In the genomic region with DNA sequence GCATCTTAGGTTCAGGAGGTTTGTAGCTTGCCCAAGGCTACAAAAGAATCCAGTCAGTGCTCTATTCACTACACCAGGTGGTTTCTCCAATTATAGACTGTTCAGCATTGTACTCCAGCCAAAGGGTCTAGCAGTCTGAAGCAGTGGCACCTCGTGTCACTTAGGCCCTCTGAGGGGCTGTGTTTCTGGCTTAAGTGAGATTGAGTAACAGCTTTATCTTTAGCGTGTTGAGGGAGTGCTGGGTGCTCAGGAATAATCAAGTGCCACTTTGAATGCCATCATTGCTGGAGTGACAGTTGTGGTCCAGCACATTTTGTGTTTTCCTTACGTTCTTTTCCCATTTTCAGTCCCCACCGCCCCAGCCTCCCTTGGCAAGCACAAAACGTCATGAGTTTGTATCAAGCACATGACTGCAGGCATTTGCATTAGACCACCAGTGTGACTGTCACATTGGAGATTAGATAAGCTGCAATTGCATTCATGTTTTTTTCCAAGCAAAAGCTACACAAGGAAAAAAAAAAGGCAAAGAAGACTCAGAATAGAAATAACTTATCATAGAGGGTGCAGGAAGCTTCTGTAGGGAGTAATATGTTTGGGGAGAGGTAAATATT, we compare ENCODE assay signal across 1 cellular context.
TF ChIP-seq lines count a peak whose summit lies in the region.

No MANE protein-coding gene starts in this region.

TF ChIP-seq in HepG2, 621 proteins besides CTCF, POLR2A, EP300 and RAD21:
- TF ChIP-seq, protein P1, sequence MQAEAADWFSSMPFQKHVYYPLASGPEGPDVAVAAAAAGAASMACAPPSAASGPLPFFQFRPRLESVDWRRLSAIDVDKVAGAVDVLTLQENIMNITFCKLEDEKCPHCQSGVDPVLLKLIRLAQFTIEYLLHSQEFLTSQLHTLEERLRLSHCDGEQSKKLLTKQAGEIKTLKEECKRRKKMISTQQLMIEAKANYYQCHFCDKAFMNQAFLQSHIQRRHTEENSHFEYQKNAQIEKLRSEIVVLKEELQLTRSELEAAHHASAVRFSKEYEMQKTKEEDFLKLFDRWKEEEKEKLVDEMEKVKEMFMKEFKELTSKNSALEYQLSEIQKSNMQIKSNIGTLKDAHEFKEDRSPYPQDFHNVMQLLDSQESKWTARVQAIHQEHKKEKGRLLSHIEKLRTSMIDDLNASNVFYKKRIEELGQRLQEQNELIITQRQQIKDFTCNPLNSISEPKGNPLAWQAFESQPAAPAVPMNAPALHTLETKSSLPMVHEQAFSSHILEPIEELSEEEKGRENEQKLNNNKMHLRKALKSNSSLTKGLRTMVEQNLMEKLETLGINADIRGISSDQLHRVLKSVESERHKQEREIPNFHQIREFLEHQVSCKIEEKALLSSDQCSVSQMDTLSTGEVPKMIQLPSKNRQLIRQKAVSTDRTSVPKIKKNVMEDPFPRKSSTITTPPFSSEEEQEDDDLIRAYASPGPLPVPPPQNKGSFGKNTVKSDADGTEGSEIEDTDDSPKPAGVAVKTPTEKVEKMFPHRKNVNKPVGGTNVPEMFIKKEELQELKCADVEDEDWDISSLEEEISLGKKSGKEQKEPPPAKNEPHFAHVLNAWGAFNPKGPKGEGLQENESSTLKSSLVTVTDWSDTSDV (CRISPR knock-in tag; IDR thresholded peaks at IDR 0.05): no peak
- TF ChIP-seq ZKSCAN8 (CRISPR knock-in tag; IDR thresholded peaks at IDR 0.05; ENCODE audit: borderline replicate concordance) (0 out of 2 replicates have a peak, but pooled peaks have one; percentile 18), ZNF546 (CRISPR knock-in tag; conservative IDR thresholded peaks at IDR 0.05) (no peak), ZNF326 (CRISPR knock-in tag; IDR thresholded peaks at IDR 0.05; ENCODE audit: borderline replicate concordance) (no peak), ATF1 (CRISPR knock-in tag; IDR thresholded peaks at IDR 0.05) (no peak), ZNF572 (CRISPR knock-in tag; IDR thresholded peaks at IDR 0.05) (no peak), PRPF4 (IDR thresholded peaks at IDR 0.05; ENCODE audit: low read depth, low read length, poor library complexity, severe bottlenecking) (no peak), NFE2 (CRISPR knock-in tag; IDR thresholded peaks at IDR 0.05) (no peak), ZNF263 (CRISPR knock-in tag; IDR thresholded peaks at IDR 0.05) (no peak), ZMYM3 (CRISPR knock-in tag; IDR thresholded peaks at IDR 0.05) (no peak), SIX4 (CRISPR knock-in tag; IDR thresholded peaks at IDR 0.05) (no peak)
- TF ChIP-seq, protein P2, sequence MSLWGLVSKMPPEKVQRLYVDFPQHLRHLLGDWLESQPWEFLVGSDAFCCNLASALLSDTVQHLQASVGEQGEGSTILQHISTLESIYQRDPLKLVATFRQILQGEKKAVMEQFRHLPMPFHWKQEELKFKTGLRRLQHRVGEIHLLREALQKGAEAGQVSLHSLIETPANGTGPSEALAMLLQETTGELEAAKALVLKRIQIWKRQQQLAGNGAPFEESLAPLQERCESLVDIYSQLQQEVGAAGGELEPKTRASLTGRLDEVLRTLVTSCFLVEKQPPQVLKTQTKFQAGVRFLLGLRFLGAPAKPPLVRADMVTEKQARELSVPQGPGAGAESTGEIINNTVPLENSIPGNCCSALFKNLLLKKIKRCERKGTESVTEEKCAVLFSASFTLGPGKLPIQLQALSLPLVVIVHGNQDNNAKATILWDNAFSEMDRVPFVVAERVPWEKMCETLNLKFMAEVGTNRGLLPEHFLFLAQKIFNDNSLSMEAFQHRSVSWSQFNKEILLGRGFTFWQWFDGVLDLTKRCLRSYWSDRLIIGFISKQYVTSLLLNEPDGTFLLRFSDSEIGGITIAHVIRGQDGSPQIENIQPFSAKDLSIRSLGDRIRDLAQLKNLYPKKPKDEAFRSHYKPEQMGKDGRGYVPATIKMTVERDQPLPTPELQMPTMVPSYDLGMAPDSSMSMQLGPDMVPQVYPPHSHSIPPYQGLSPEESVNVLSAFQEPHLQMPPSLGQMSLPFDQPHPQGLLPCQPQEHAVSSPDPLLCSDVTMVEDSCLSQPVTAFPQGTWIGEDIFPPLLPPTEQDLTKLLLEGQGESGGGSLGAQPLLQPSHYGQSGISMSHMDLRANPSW (CRISPR knock-in tag; IDR thresholded peaks at IDR 0.05; ENCODE audit: borderline replicate concordance): 0 out of 2 replicates have a peak, but pooled peaks have one; percentile 24
